ENCODE assay signal across 21 cellular contexts in genomic region chr4:81580346-81581013, GRCh38.
"Had no signal": no experiment of that assay in that cellular context is flagged by ENCODE, and none has a peak within 500 bp of the region (broad histone marks: within the 10 kb centered on the region; RNA-seq: fewer than 3 reads in every experiment).

No MANE protein-coding gene starts in this region.

- H3K27ac ChIP-seq: RWPE1, SJCRH30 had no signal

- H3K36me3 ChIP-seq: MG63, SJCRH30 had no signal

- ATAC-seq: SK-N-SH treated with all-trans-retinoic acid at 6 μM for 48 hours had no signal

- H3K27me3 ChIP-seq: MG63 had no signal

- H3K4me3 ChIP-seq: MG63, SJCRH30 had no signal

- H3K4me1 ChIP-seq: SJCRH30 had no signal

- DNase-seq: KBM-7, MG63, NCI-H1092, NCI-H1105 treated with DMSO at 0.1 percent for 48 hours, NCI-H1417 treated with DMSO at 0.1 percent for 48 hours, NCI-H146, NCI-H1694 treated with DMSO at 0.1 percent for 48 hours, NCI-H1930, NCI-H2081, NCI-H2107, NCI-H2171, NCI-H226, NCI-H446, NCI-H510A, NCI-H524 treated with DMSO at 0.1 percent for 48 hours, NCI-H69, NCI-H774, SHP77 treated with DMSO at 0.1 percent for 48 hours, SJCRH30 had no signal

- H3K9me3 ChIP-seq: MG63, SJCRH30 had no signal
